8 cellular contexts compared by ENCODE assay signal in the genomic region with DNA sequence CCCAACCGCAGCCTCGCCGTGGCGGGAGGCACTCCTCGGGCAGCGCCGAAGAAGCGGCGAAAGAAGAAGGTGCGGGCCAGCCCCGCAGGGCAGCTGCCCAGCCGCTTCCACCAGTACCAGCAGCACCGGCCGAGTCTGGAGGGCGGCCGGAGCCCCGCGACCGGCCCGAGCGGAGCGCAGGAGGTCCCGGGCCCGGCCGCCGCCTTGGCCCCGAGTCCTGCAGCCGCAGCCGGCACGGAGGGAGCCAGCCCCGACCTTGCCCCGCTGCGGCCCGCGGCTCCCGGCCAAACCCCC. TPM values are rescaled to one million over a fixed set of nuclear protein-coding genes. Genes with fewer than 3 reads are reported as not detected.
DNase-seq lines count a peak whose midpoint lies in the region; ATAC-seq lines count a peak whose summit lies in the region.

No MANE protein-coding gene starts in this region.

- peaks cover 33% of the 10 kb centered on the region for H3K4me1 Mint-ChIP-seq in activated CD4-positive, alpha-beta memory T cell treated with anti-CD3 and anti-CD28 coated beads for 36 hours (ENCODE audit: low read depth)
- peaks cover 32% of the 10 kb centered on the region for H3K4me1 Mint-ChIP-seq in stimulated activated memory B cell treated with anti-CD40 and anti-IgM and Interleukin-4, amounts not matched to agents 10 μg/mL and 1 μg/mL and 100 μg/mL, for 72 hours

- POLR2A ChIA-PET in activated CD4-positive, alpha-beta memory T cell treated with anti-CD3 and anti-CD28 coated beads for 36 hours (lab: Charles Lee) = interaction anchor here (0.9 to 6.1 kb wide), 11 partner anchors 9 to 739 kb away, joined by 4 to 81 read pairs (median 7); partner anchors contain the start of genes MDN1, PM20D2, RNGTT and UBE2J1

- H3K9me3 Mint-ChIP-seq in activated CD4-positive, alpha-beta memory T cell treated with anti-CD3 and anti-CD28 coated beads for 36 hours = no peaks in the 10 kb centered on the region
- H3K9me3 Mint-ChIP-seq in stimulated activated memory B cell treated with anti-CD40 and anti-IgM and Interleukin-4, amounts not matched to agents 10 μg/mL and 1 μg/mL and 100 μg/mL, for 72 hours = no peaks in the 10 kb centered on the region

- no peak for DNase-seq in activated CD4-positive, alpha-beta memory T cell treated with anti-CD3 and anti-CD28 coated beads for 36 hours
- DNase-seq in left ventricle myocardium superior (no peak), NCI-H526 (lab: John Stamatoyannopoulos, UW) (no peak), mesenteric fat pad (ENCODE audit: low spot score) (no peak), amniotic stem cell (lab: John Stamatoyannopoulos, UW) (no peak)

- intact Hi-C loops in activated CD4-positive, alpha-beta memory T cell treated with anti-CD3 and anti-CD28 coated beads for 36 hours (cut with micrococcal nuclease) = loop anchor here (2.0 kb wide), 5 partner anchors 36 to 1928 kb away; partner anchors contain the start of genes CASP8AP2 and MAP3K7
- intact Hi-C loops in left ventricle myocardium superior (cut with micrococcal nuclease) = loop anchor here (10.0 kb wide), 2 partner anchors 46 to 96 kb away; no protein-coding TSS in a partner anchor

- peaks cover 42% of the 10 kb centered on the region for H3K36me3 Mint-ChIP-seq in activated CD4-positive, alpha-beta memory T cell treated with anti-CD3 and anti-CD28 coated beads for 36 hours
- H3K36me3 Mint-ChIP-seq in stimulated activated memory B cell treated with anti-CD40 and anti-IgM and Interleukin-4, amounts not matched to agents 10 μg/mL and 1 μg/mL and 100 μg/mL, for 72 hours = peaks cover 41% of the 10 kb centered on the region

- ATAC-seq in GM19328 (IDR thresholded peaks at IDR 0.05; ENCODE audit: unreplicated experiment) (peak; percentile 10), HG03066 (IDR thresholded peaks at IDR 0.05; ENCODE audit: low read depth, unreplicated experiment) (peak; percentile 11), left ventricle myocardium superior (peak; percentile 16)
- ATAC-seq in stimulated activated memory B cell treated with anti-CD40 and anti-IgM and Interleukin-4, amounts not matched to agents 10 μg/mL and 1 μg/mL and 100 μg/mL, for 72 hours = no peak

- CTCF ChIA-PET in activated CD4-positive, alpha-beta memory T cell treated with anti-CD3 and anti-CD28 coated beads for 36 hours (lab: Charles Lee) = interaction anchor here (0.6 to 4.3 kb wide), 3 partner anchors 64 to 162 kb away, joined by 4 to 36 read pairs (median 22); partner anchors contain the start of gene PM20D2

- no peaks in the 10 kb centered on the region for H3K27me3 Mint-ChIP-seq in activated CD4-positive, alpha-beta memory T cell treated with anti-CD3 and anti-CD28 coated beads for 36 hours
- no peaks in the 10 kb centered on the region for H3K27me3 Mint-ChIP-seq in stimulated activated memory B cell treated with anti-CD40 and anti-IgM and Interleukin-4, amounts not matched to agents 10 μg/mL and 1 μg/mL and 100 μg/mL, for 72 hours

- H3K4me3 Mint-ChIP-seq in activated CD4-positive, alpha-beta memory T cell treated with anti-CD3 and anti-CD28 coated beads for 36 hours = peak overlapping the region; percentile 93
- peak overlapping the region; percentile 100 for H3K4me3 Mint-ChIP-seq in stimulated activated memory B cell treated with anti-CD40 and anti-IgM and Interleukin-4, amounts not matched to agents 10 μg/mL and 1 μg/mL and 100 μg/mL, for 72 hours

- peak overlapping the region; percentile 99 for H3K27ac Mint-ChIP-seq in activated CD4-positive, alpha-beta memory T cell treated with anti-CD3 and anti-CD28 coated beads for 36 hours
- peak overlapping the region; percentile 98 for H3K27ac Mint-ChIP-seq in stimulated activated memory B cell treated with anti-CD40 and anti-IgM and Interleukin-4, amounts not matched to agents 10 μg/mL and 1 μg/mL and 100 μg/mL, for 72 hours

RNA-seq across cellular contexts. Expression of gene PNRC1, which starts 0.5 kb away (rescaled TPM):
- 10 to 100 TPM; 95.1 TPM for total RNA-seq in activated CD4-positive, alpha-beta memory T cell treated with anti-CD3 and anti-CD28 coated beads for 36 hours
- total RNA-seq in left ventricle myocardium superior (161 TPM), mesenteric fat pad (265 TPM)

RNA-seq across cellular contexts. Expression of gene SRSF12, which starts 36.8 kb away (rescaled TPM):
- under 1 TPM; 0.10 to 0.12 TPM for total RNA-seq in activated CD4-positive, alpha-beta memory T cell treated with anti-CD3 and anti-CD28 coated beads for 36 hours
- total RNA-seq in left ventricle myocardium superior (0.07 TPM), mesenteric fat pad (1.5 TPM)
